In the genomic region with DNA sequence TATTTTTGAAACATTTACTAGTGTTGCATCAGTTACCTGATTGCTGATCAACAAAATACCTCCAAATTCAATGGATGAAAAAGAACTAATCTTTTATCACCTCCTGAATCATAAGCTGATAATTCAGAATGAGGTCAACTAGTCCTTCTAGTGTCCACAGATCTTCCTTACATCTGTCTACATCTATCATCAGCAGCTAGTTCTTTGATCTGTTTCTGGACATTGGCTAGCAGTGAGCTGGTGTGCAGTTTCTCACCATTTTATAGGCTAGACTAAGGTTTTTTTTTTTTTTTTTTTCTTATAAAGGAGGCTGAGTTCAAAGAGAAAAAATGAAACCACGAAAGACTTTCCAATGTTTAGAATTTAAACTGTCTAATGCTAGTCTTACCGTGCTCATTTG, we compare ENCODE assay signal across 28 cellular contexts.
"Had no signal": no experiment of that assay in that cellular context is flagged by ENCODE, and none has a peak within 500 bp of the region (broad histone marks: within the 10 kb centered on the region; RNA-seq: fewer than 3 reads in every experiment).

No MANE protein-coding gene starts in this region.

- H3K36me3 ChIP-seq: left lung, lower lobe of right lung, neural progenitor cell, neutrophil, ovary, right atrium auricular region, right lobe of liver, stomach, tibial nerve had no signal

- H2AFZ ChIP-seq: neural progenitor cell had no signal

- H3K27ac ChIP-seq: left lung, lower lobe of right lung, neural progenitor cell, neutrophil, ovary, right atrium auricular region, right lobe of liver, skin epidermis, stomach, testis, tibial nerve, uterus had no signal

- DNase-seq: hippocampal formation; immature natural killer cell; kidney; left colon; left lung; lower lobe of right lung; mammary epithelial cell; mesenchymal stem cell; naive B cell; natural killer cell; nephron progenitor cell; occipital lobe; ovary; right lobe of liver; stimulated activated CD4-positive, alpha-beta T cell treated with anti-CD3 and anti-CD28 coated beads, Interleukin-12 subunit alpha, Interleukin-12 subunit beta, amount 100 ng/mL, for 4 hours; stimulated activated CD4-positive, alpha-beta T cell treated with anti-CD3 and anti-CD28 coated beads, Interleukin-15, amount 100 ng/mL, for 24 hours; stimulated activated CD4-positive, alpha-beta T cell treated with anti-CD3 and anti-CD28 coated beads, Interleukin-2, amount 100 ng/mL, for 24 hours; stimulated activated CD4-positive, alpha-beta T cell treated with anti-CD3 and anti-CD28 coated beads, Interleukin-4, amount 100 ng/mL, for 1 hour; stimulated activated naive B cell treated with anti-CD40 and anti-IgM and Interleukin-4, amounts not matched to agents 10 μg/mL and 1 μg/mL and 100 μg/mL, for 72 hours; stimulated activated naive CD8-positive, alpha-beta T cell treated with anti-CD3 and anti-CD28 coated beads, Interleukin-15, Interleukin-2, amounts not matched to agents 100 U/mL and 50 U/mL, for 24 hours; stomach; testis; uterus had no signal

- H3K27me3 ChIP-seq: left lung, neural progenitor cell, neutrophil, ovary, right atrium auricular region, right lobe of liver, stomach, testis, tibial nerve had no signal

- H3K4me3 ChIP-seq: left lung, lower lobe of right lung, neural progenitor cell, ovary, right atrium auricular region, right lobe of liver, skin epidermis, stomach, testis, tibial nerve, uterus had no signal

- H3K9me3 ChIP-seq: lower lobe of right lung, neutrophil, ovary, right atrium auricular region, right lobe of liver, testis, uterus had no signal

- H3K4me1 ChIP-seq: left lung, lower lobe of right lung, neural progenitor cell, right atrium auricular region, right lobe of liver, stomach, testis, uterus had no signal

- ATAC-seq: left colon; left lung; lower lobe of right lung; natural killer cell; right lobe of liver; stimulated activated naive B cell treated with anti-CD40 and anti-IgM and Interleukin-4, amounts not matched to agents 10 μg/mL and 1 μg/mL and 100 μg/mL, for 72 hours; stimulated activated naive CD8-positive, alpha-beta T cell treated with anti-CD3 and anti-CD28 coated beads, Interleukin-15, Interleukin-2, amounts not matched to agents 100 U/mL and 50 U/mL, for 24 hours had no signal

- H3K9ac ChIP-seq: neural progenitor cell had no signal

- H3K4me2 ChIP-seq: neural progenitor cell had no signal
